In the genomic region with DNA sequence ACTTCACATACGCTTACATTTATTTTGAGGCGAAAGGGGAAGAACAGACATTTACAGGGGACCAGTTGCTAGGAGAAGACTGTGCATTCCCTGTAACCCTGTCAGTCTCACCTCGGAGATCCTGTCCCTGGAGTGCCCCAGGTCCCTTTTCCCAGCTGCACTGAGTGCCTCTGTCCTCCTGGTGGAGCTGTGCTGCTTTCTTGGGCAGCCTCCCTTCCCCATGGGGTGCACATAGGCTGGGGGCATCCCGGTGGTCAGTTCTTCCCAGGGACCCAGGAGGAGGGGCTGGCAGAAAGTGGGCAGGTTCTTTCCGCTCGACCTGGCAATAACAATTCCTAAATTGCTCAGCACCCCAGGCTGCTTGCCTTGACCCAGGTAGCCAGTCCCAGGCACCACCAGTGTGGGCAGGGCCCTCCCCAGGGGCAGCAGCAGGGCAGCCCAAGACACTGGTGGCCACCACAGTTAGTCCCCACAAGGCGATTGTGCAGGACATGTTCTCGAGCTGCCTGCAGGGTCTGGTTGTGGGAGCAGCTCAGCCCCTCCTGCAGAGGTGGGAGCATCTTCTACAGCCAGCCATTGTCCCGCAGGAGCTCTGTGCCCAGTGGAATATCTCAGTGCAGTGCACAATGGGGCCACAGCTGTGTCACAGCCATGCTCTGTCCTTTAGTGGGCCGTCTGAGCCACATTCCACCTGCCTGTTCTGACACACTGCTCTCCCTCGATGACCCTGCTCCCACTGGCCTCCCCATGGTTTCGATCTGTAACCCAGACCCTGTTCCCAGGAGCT, we compare ENCODE assay signal across 13 cellular contexts. TPM values are rescaled to one million over a fixed set of nuclear protein-coding genes. Genes with fewer than 3 reads are reported as not detected.
DNase-seq lines count a peak whose midpoint lies in the region; ATAC-seq and TF ChIP-seq lines count a peak whose summit lies in the region.
"Had no signal": no experiment of that assay in that cellular context is flagged by ENCODE, and none has a peak within 500 bp of the region (broad histone marks: within the 10 kb centered on the region; RNA-seq: fewer than 3 reads in every experiment).

No MANE protein-coding gene starts in this region.

- no peaks in the 10 kb centered on the region for H3K9me3 ChIP-seq in MM.1S (replicated peaks; ENCODE audit: insufficient read depth, low read length)
- no peaks in the 10 kb centered on the region for H3K9me3 ChIP-seq in effector memory CD4-positive, alpha-beta T cell (ENCODE audit: control insufficient read depth, low read length)
- H3K9me3 ChIP-seq: SJCRH30 had no signal

- peak overlapping the region; percentile 96; the same call in 1 of the 2 replicates for H3K27ac ChIP-seq in MM.1S (ENCODE audit: low read length)
- no peak overlapping the region for H3K27ac ChIP-seq in effector memory CD4-positive, alpha-beta T cell (ENCODE audit: insufficient read depth, low read length, poor library complexity, severe bottlenecking)
- H3K27ac ChIP-seq: SJCRH30 had no signal

- peaks cover 59% of the 10 kb centered on the region for H3K4me1 ChIP-seq in MM.1S (ENCODE audit: low read length)
- peaks cover 15% of the 10 kb centered on the region for H3K4me1 ChIP-seq in effector memory CD4-positive, alpha-beta T cell (ENCODE audit: control insufficient read depth, insufficient read depth, low read length, poor library complexity, severe bottlenecking)
- H3K4me1 ChIP-seq: SJCRH30 had no signal

- no peak overlapping the region for H2AFZ ChIP-seq in MM.1S (ENCODE audit: low read length)

- no peaks in the 10 kb centered on the region for H3K36me3 Mint-ChIP-seq in activated T-cell treated with anti-CD3 and anti-CD28 coated beads, Interleukin-2, amount 50 U/mL, for 72 hours (ENCODE audit: insufficient read depth in 2 of 2)
- no peaks in the 10 kb centered on the region for H3K36me3 Mint-ChIP-seq in effector memory CD8-positive, alpha-beta T cell (ENCODE audit: insufficient read depth)
- peaks cover 5% of the 10 kb centered on the region for H3K36me3 Mint-ChIP-seq in activated T-helper 2 cell treated with anti-CD3 and anti-CD28 coated beads, Interferon-gamma antibody, Interleukin-2, Interleukin-4, amounts not matched to agents 10 μg/mL and 5 μg/mL and 100 μg/mL, durations not matched to agents 14 hours and 24 hours and 36 hours (ENCODE audit: low read depth)

- H3K4me2 ChIP-seq in MM.1S (ENCODE audit: low read depth, low read length), result peak overlapping the region; percentile 39

- no peak overlapping the region for H3K9ac ChIP-seq in MM.1S (ENCODE audit: low read length)

- H3K4me1 Mint-ChIP-seq in activated T-cell treated with anti-CD3 and anti-CD28 coated beads, Interleukin-2, amount 50 U/mL, for 72 hours (ENCODE audit: low read depth), result peaks cover 53% of the 10 kb centered on the region
- peaks cover 35 to 40% of the 10 kb centered on the region in 2 donors for H3K4me1 Mint-ChIP-seq in effector memory CD8-positive, alpha-beta T cell (ENCODE audit: low read depth in 2 of 2)
- H3K4me1 Mint-ChIP-seq in activated T-helper 2 cell treated with anti-CD3 and anti-CD28 coated beads, Interferon-gamma antibody, Interleukin-2, Interleukin-4, amounts not matched to agents 10 μg/mL and 5 μg/mL and 100 μg/mL, durations not matched to agents 14 hours and 24 hours and 36 hours (ENCODE audit: low read depth), result peaks cover 35% of the 10 kb centered on the region

- no peaks in the 10 kb centered on the region for H3K9me3 Mint-ChIP-seq in activated T-cell treated with anti-CD3 and anti-CD28 coated beads, Interleukin-2, amount 50 U/mL, for 72 hours
- H3K9me3 Mint-ChIP-seq in effector memory CD8-positive, alpha-beta T cell, result no peaks in the 10 kb centered on the region
- no peaks in the 10 kb centered on the region for H3K9me3 Mint-ChIP-seq in activated T-helper 2 cell treated with anti-CD3 and anti-CD28 coated beads, Interferon-gamma antibody, Interleukin-2, Interleukin-4, amounts not matched to agents 10 μg/mL and 5 μg/mL and 100 μg/mL, durations not matched to agents 14 hours and 24 hours and 36 hours

- no peaks in the 10 kb centered on the region for H3K27me3 Mint-ChIP-seq in activated T-cell treated with anti-CD3 and anti-CD28 coated beads, Interleukin-2, amount 50 U/mL, for 72 hours (ENCODE audit: low read depth)
- H3K27me3 Mint-ChIP-seq in effector memory CD8-positive, alpha-beta T cell, result no peaks in the 10 kb centered on the region
- H3K27me3 Mint-ChIP-seq in activated T-helper 2 cell treated with anti-CD3 and anti-CD28 coated beads, Interferon-gamma antibody, Interleukin-2, Interleukin-4, amounts not matched to agents 10 μg/mL and 5 μg/mL and 100 μg/mL, durations not matched to agents 14 hours and 24 hours and 36 hours (ENCODE audit: low read depth), result peaks cover 5% of the 10 kb centered on the region

- intact Hi-C loops in activated T-helper 2 cell treated with anti-CD3 and anti-CD28 coated beads, Interferon-gamma antibody, Interleukin-2, Interleukin-4, amounts not matched to agents 10 μg/mL and 5 μg/mL and 100 μg/mL, durations not matched to agents 14 hours and 24 hours and 36 hours (cut with micrococcal nuclease), result no loop called here

- 0 out of 2 replicates have a peak, but pooled peaks have one; percentile 10 for TF ChIP-seq CTCF in MM.1S (IDR thresholded peaks at IDR 0.05; ENCODE audit: low read length)

- peaks cover 29% of the 10 kb centered on the region for H3F3A ChIP-seq in MM.1S (ENCODE audit: insufficient read depth, low read length)

- H3K4me3 Mint-ChIP-seq in activated T-cell treated with anti-CD3 and anti-CD28 coated beads, Interleukin-2, amount 50 U/mL, for 72 hours, result no peak overlapping the region
- peak overlapping the region; percentile 49 to 81 for H3K4me3 Mint-ChIP-seq in effector memory CD8-positive, alpha-beta T cell
- no peak overlapping the region for H3K4me3 Mint-ChIP-seq in activated T-helper 2 cell treated with anti-CD3 and anti-CD28 coated beads, Interferon-gamma antibody, Interleukin-2, Interleukin-4, amounts not matched to agents 10 μg/mL and 5 μg/mL and 100 μg/mL, durations not matched to agents 14 hours and 24 hours and 36 hours (ENCODE audit: low read depth)

- no peak overlapping the region for H3K27ac Mint-ChIP-seq in activated T-cell treated with anti-CD3 and anti-CD28 coated beads, Interleukin-2, amount 50 U/mL, for 72 hours
- peak overlapping the region; percentile 54 to 71 for H3K27ac Mint-ChIP-seq in effector memory CD8-positive, alpha-beta T cell
- H3K27ac Mint-ChIP-seq in activated T-helper 2 cell treated with anti-CD3 and anti-CD28 coated beads, Interferon-gamma antibody, Interleukin-2, Interleukin-4, amounts not matched to agents 10 μg/mL and 5 μg/mL and 100 μg/mL, durations not matched to agents 14 hours and 24 hours and 36 hours, result no peak overlapping the region

- H3K9me2 ChIP-seq in MM.1S (replicated peaks; ENCODE audit: insufficient read depth, low read length), result no peaks in the 10 kb centered on the region

- peaks cover 11% of the 10 kb centered on the region; the same call in 1 of the 2 replicates for H3K79me2 ChIP-seq in MM.1S (ENCODE audit: low read length)

- ATAC-seq in activated T-cell treated with anti-CD3 and anti-CD28 coated beads, Interleukin-2, amount 50 U/mL, for 72 hours (replicated peaks in 1 of 2), result no peak
- ATAC-seq in effector memory CD8-positive, alpha-beta T cell (replicated peaks), result no peak
- ATAC-seq in HG03354 (IDR thresholded peaks at IDR 0.05; ENCODE audit: poor library complexity, severe bottlenecking, unreplicated experiment), result no peak

- no peaks in the 10 kb centered on the region for H3K27me3 ChIP-seq in MM.1S (replicated peaks; ENCODE audit: insufficient read depth, low read length)
- no peaks in the 10 kb centered on the region for H3K27me3 ChIP-seq in effector memory CD4-positive, alpha-beta T cell (replicated peaks; ENCODE audit: control insufficient read depth, insufficient read depth, low read length, poor library complexity, severe bottlenecking)
- H3K27me3 ChIP-seq: SJCRH30 had no signal

- H3K4me3 ChIP-seq in MM.1S (ENCODE audit: low read length), result no peak overlapping the region
- H3K4me3 ChIP-seq in effector memory CD4-positive, alpha-beta T cell (ENCODE audit: insufficient read depth, low read depth, low read length, poor library complexity, severe bottlenecking), result no peak overlapping the region
- H3K4me3 ChIP-seq: SJCRH30 had no signal

- no peaks in the 10 kb centered on the region for H3K36me3 ChIP-seq in MM.1S (replicated peaks; ENCODE audit: insufficient read depth, low read length)
- peaks cover 6% of the 10 kb centered on the region for H3K36me3 ChIP-seq in effector memory CD4-positive, alpha-beta T cell (ENCODE audit: control insufficient read depth, insufficient read depth, low read length)
- H3K36me3 ChIP-seq: SJCRH30 had no signal

- no peaks in the 10 kb centered on the region for H4K20me1 ChIP-seq in MM.1S (ENCODE audit: insufficient read depth, low read length)

- DNase-seq in activated T-cell treated with anti-CD3 and anti-CD28 coated beads, Interleukin-2, amount 50 U/mL, for 1 hour, result peak; percentile 11
- no peak for DNase-seq in activated T-cell treated with anti-CD3 and anti-CD28 coated beads, Interleukin-2, amount 50 U/mL, for 72 hours
- DNase-seq in MM.1S (no peak), retina (peak; percentile 66)
- DNase-seq in effector memory CD8-positive, alpha-beta T cell, result no peak
- no peak for DNase-seq in effector memory CD4-positive, alpha-beta T cell
- DNase-seq in activated T-helper 2 cell treated with anti-CD3 and anti-CD28 coated beads, Interferon-gamma antibody, Interleukin-2, Interleukin-4, amounts not matched to agents 10 μg/mL and 5 μg/mL and 100 μg/mL, durations not matched to agents 14 hours and 24 hours and 36 hours (ENCODE audit: low spot score), result no peak
- DNase-seq: ACHN; activated CD4-positive, alpha-beta T cell treated with anti-CD3 and anti-CD28 coated beads, Interleukin-2, amount 50 U/mL, for 48 hours; Kasumi-1; NCI-H510A; SJCRH30 had no signal

RNA-seq across cellular contexts. Expression of gene APBA2, which starts 36.3 kb away (rescaled TPM):
- 1 to 10 TPM; 9.1 to 9.8 TPM for total RNA-seq in activated T-cell treated with anti-CD3 and anti-CD28 coated beads, Interleukin-2, amount 50 U/mL, for 72 hours
- total RNA-seq in activated T-helper 2 cell treated with anti-CD3 and anti-CD28 coated beads, Interferon-gamma antibody, Interleukin-2, Interleukin-4, amounts not matched to agents 10 μg/mL and 5 μg/mL and 100 μg/mL, durations not matched to agents 14 hours and 24 hours and 36 hours, result 1.1 and 1.2 TPM in 2 replicates

Comparison
In these comparisons a context has a peak if more than half of its experiments do, and no peak if none do; other contexts are left out.
1. DNase-seq: peak in activated T-cell treated with anti-CD3 and anti-CD28 coated beads, Interleukin-2, amount 50 U/mL, for 1 hour (single experiment) and retina (single experiment); none in activated T-cell treated with anti-CD3 and anti-CD28 coated beads, Interleukin-2, amount 50 U/mL, for 72 hours (0 of 2), MM.1S (single experiment), effector memory CD8-positive, alpha-beta T cell (0 of 3), effector memory CD4-positive, alpha-beta T cell (0 of 3) and activated T-helper 2 cell treated with anti-CD3 and anti-CD28 coated beads, Interferon-gamma antibody, Interleukin-2, Interleukin-4, amounts not matched to agents 10 μg/mL and 5 μg/mL and 100 μg/mL, durations not matched to agents 14 hours and 24 hours and 36 hours (single experiment).
2. H3K27ac Mint-ChIP-seq: peak in effector memory CD8-positive, alpha-beta T cell (2 of 2); none in activated T-cell treated with anti-CD3 and anti-CD28 coated beads, Interleukin-2, amount 50 U/mL, for 72 hours (single experiment) and activated T-helper 2 cell treated with anti-CD3 and anti-CD28 coated beads, Interferon-gamma antibody, Interleukin-2, Interleukin-4, amounts not matched to agents 10 μg/mL and 5 μg/mL and 100 μg/mL, durations not matched to agents 14 hours and 24 hours and 36 hours (single experiment).
3. H3K4me3 Mint-ChIP-seq: peak in effector memory CD8-positive, alpha-beta T cell (2 of 2); none in activated T-cell treated with anti-CD3 and anti-CD28 coated beads, Interleukin-2, amount 50 U/mL, for 72 hours (0 of 2) and activated T-helper 2 cell treated with anti-CD3 and anti-CD28 coated beads, Interferon-gamma antibody, Interleukin-2, Interleukin-4, amounts not matched to agents 10 μg/mL and 5 μg/mL and 100 μg/mL, durations not matched to agents 14 hours and 24 hours and 36 hours (single experiment).